8 cellular contexts compared by ENCODE assay signal in the genomic region with DNA sequence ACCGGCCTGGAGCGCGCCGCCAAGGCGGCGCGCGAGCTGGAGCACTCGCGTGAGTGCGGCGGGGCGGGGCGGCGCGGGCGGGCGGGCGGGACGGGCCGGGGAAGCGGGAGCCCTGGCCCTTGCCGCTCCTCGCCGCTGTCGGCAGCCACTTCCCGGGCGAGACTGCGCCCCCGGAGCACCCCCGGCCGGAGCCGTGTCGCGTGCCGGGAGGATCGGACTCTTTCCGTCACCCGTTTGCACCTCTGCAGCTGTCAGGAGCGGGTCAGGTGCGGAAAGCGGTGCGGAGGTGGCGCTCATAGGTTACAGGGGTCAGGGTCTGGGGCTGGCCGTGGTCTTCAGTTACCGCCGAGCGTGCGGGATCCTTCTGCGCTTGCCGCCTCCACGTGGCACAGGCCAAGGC. TPM values are rescaled to one million over a fixed set of nuclear protein-coding genes. Genes with fewer than 3 reads are reported as not detected.
DNase-seq lines count a peak whose midpoint lies in the region; ATAC-seq, FAIRE-seq and TF ChIP-seq lines count a peak whose summit lies in the region.
"Not testable (repeated sequence)": the region's sequence is repeated elsewhere in the genome, so short reads cannot be mapped to it uniquely, and the experiment has no call there.

No MANE protein-coding gene starts in this region.

- H3K4me3 Mint-ChIP-seq in activated T-helper 2 cell treated with anti-CD3 and anti-CD28 coated beads, Interferon-gamma antibody, Interleukin-2, Interleukin-4, amounts not matched to agents 10 μg/mL and 5 μg/mL and 100 μg/mL, durations not matched to agents 14 hours and 24 hours and 36 hours (ENCODE audit: low read depth) = peak overlapping the region; percentile 73
- peak overlapping the region; percentile 69 for H3K4me3 Mint-ChIP-seq in endodermal cell

- H3K36me3 ChIP-seq in SJCRH30 = peaks cover 23% of the 10 kb centered on the region
- H3K36me3 ChIP-seq in endodermal cell (ENCODE audit: control insufficient read depth, insufficient read depth, low read length) = not testable (repeated sequence)
- H3K36me3 ChIP-seq in psoas muscle (ENCODE audit: insufficient read depth in 1 of 2, low read depth in 1 of 2) = peaks cover 0 to 18% of the 10 kb centered on the region in 2 donors

- FAIRE-seq in urothelium cell line (lab: Jason Lieb, UNC) = peak; percentile 32

- 0% methylated on average over 35 of the region's 52 CpGs; no CpG with 5 or more reads in 1 of the 2 experiments for WGBS in endodermal cell (ENCODE audit: insufficient coverage in 1 of 2, insufficient read length in 1 of 2), 2 experiments
- WGBS in psoas muscle, 3 donors = 0 to 1% (median 0%) methylated on average over 7 to 47 of the region's 52 CpGs

- DNase-seq in SJCRH30; endodermal cell; psoas muscle; urothelium cell line (ENCODE audit: low spot score): not testable (repeated sequence)
- DNase-seq in activated T-helper 2 cell treated with anti-CD3 and anti-CD28 coated beads, Interferon-gamma antibody, Interleukin-2, Interleukin-4, amounts not matched to agents 10 μg/mL and 5 μg/mL and 100 μg/mL, durations not matched to agents 14 hours and 24 hours and 36 hours (ENCODE audit: low spot score) = peak; percentile 31
- DNase-seq in left kidney (ENCODE audit: low read depth, low spot score) = peak; percentile 14

- H3K4me3 ChIP-seq in SJCRH30 = peak overlapping the region; percentile 81
- H3K4me3 ChIP-seq in endodermal cell (ENCODE audit: low read length) = peak overlapping the region; percentile 71
- peak overlapping the region; percentile 88 for H3K4me3 ChIP-seq in psoas muscle

- H3K4me1 ChIP-seq in SJCRH30; endodermal cell (ENCODE audit: control insufficient read depth, insufficient read depth, low read length): not testable (repeated sequence)
- peaks cover 11% of the 10 kb centered on the region for H3K4me1 ChIP-seq in psoas muscle

- H3K27me3 Mint-ChIP-seq in activated T-helper 2 cell treated with anti-CD3 and anti-CD28 coated beads, Interferon-gamma antibody, Interleukin-2, Interleukin-4, amounts not matched to agents 10 μg/mL and 5 μg/mL and 100 μg/mL, durations not matched to agents 14 hours and 24 hours and 36 hours (ENCODE audit: low read depth); endodermal cell (ENCODE audit: insufficient read depth): not testable (repeated sequence)

- not testable (repeated sequence) for H3K36me3 Mint-ChIP-seq in activated T-helper 2 cell treated with anti-CD3 and anti-CD28 coated beads, Interferon-gamma antibody, Interleukin-2, Interleukin-4, amounts not matched to agents 10 μg/mL and 5 μg/mL and 100 μg/mL, durations not matched to agents 14 hours and 24 hours and 36 hours (ENCODE audit: low read depth); endodermal cell (ENCODE audit: low read depth)

- H3K9me3 Mint-ChIP-seq in activated T-helper 2 cell treated with anti-CD3 and anti-CD28 coated beads, Interferon-gamma antibody, Interleukin-2, Interleukin-4, amounts not matched to agents 10 μg/mL and 5 μg/mL and 100 μg/mL, durations not matched to agents 14 hours and 24 hours and 36 hours; endodermal cell: not testable (repeated sequence)

- H3K9me3 ChIP-seq in SJCRH30 (replicated peaks); endodermal cell (ENCODE audit: control insufficient read depth, low read length); psoas muscle: not testable (repeated sequence)

- not testable (repeated sequence) for H3K27ac Mint-ChIP-seq in activated T-helper 2 cell treated with anti-CD3 and anti-CD28 coated beads, Interferon-gamma antibody, Interleukin-2, Interleukin-4, amounts not matched to agents 10 μg/mL and 5 μg/mL and 100 μg/mL, durations not matched to agents 14 hours and 24 hours and 36 hours; endodermal cell

- TF ChIP-seq CTCF in endodermal cell (conservative IDR thresholded peaks at IDR 0.05); psoas muscle (IDR thresholded peaks at IDR 0.05): not testable (repeated sequence)

- H3K27ac ChIP-seq in SJCRH30; endodermal cell (ENCODE audit: low read depth, low read length): not testable (repeated sequence)
- peak overlapping the region; percentile 89 for H3K27ac ChIP-seq in psoas muscle

- ATAC-seq in GM18498 (IDR thresholded peaks at IDR 0.05; ENCODE audit: unreplicated experiment) (peak; percentile 15), HG03135 (IDR thresholded peaks at IDR 0.05; ENCODE audit: unreplicated experiment) (peak; percentile 6)
- not testable (repeated sequence) for ATAC-seq in psoas muscle

- H3K4me1 Mint-ChIP-seq in activated T-helper 2 cell treated with anti-CD3 and anti-CD28 coated beads, Interferon-gamma antibody, Interleukin-2, Interleukin-4, amounts not matched to agents 10 μg/mL and 5 μg/mL and 100 μg/mL, durations not matched to agents 14 hours and 24 hours and 36 hours (ENCODE audit: low read depth); endodermal cell: not testable (repeated sequence)

- H3K9ac ChIP-seq in endodermal cell (ENCODE audit: extremely low read depth, low read length, poor library complexity, severe bottlenecking) = not testable (repeated sequence)

- intact Hi-C loops in activated T-helper 2 cell treated with anti-CD3 and anti-CD28 coated beads, Interferon-gamma antibody, Interleukin-2, Interleukin-4, amounts not matched to agents 10 μg/mL and 5 μg/mL and 100 μg/mL, durations not matched to agents 14 hours and 24 hours and 36 hours (cut with micrococcal nuclease); psoas muscle (cut with DNase I): not testable (repeated sequence)

- H3K27me3 ChIP-seq in SJCRH30; endodermal cell (ENCODE audit: control insufficient read depth, insufficient read depth, low read length, poor library complexity, severe bottlenecking); psoas muscle (ENCODE audit: insufficient read depth in 3 of 3, low read length in 2 of 3): not testable (repeated sequence)

RNA-seq across cellular contexts. Expression of gene ATAD3A, which starts 0.5 kb away (rescaled TPM):
- total RNA-seq in SJCRH30 (2014; rRNA removed; shearing (Covaris generic)) = 72.6 and 74.7 TPM in 2 replicates
- total RNA-seq in activated T-helper 2 cell treated with anti-CD3 and anti-CD28 coated beads, Interferon-gamma antibody, Interleukin-2, Interleukin-4, amounts not matched to agents 10 μg/mL and 5 μg/mL and 100 μg/mL, durations not matched to agents 14 hours and 24 hours and 36 hours = 71.5 and 78.5 TPM in 2 replicates
- total RNA-seq in endodermal cell (10 to 100 TPM; 42.8 to 47.6 TPM), psoas muscle (10 to 100 TPM; 20.6 to 33.5 (median 24.1) TPM)
- 31.3 TPM for polyA plus RNA-seq in endodermal cell (2013, experiment 1 of 2)
- 31.1 TPM for polyA plus RNA-seq in endodermal cell (2013, experiment 2 of 2)
- 10 to 100 TPM; 35.6 to 48.6 (median 41.4) TPM for polyA plus RNA-seq in psoas muscle

RNA-seq across cellular contexts. Expression of gene TMEM240, which starts 28.0 kb away (rescaled TPM):
- 1.5 and 1.9 TPM in 2 replicates for total RNA-seq in SJCRH30 (2014; rRNA removed; shearing (Covaris generic))
- 0.25 and 0.48 TPM in 2 replicates for total RNA-seq in activated T-helper 2 cell treated with anti-CD3 and anti-CD28 coated beads, Interferon-gamma antibody, Interleukin-2, Interleukin-4, amounts not matched to agents 10 μg/mL and 5 μg/mL and 100 μg/mL, durations not matched to agents 14 hours and 24 hours and 36 hours
- total RNA-seq in endodermal cell = 1 to 10 TPM; 6.4 to 6.9 TPM
- polyA plus RNA-seq in endodermal cell (2013, experiment 1 of 2) = 11.5 TPM
- 8.9 TPM for polyA plus RNA-seq in endodermal cell (2013, experiment 2 of 2)
- 1 to 10 TPM in 3 of 4 donors, under 1 TPM in 1; 0.88 to 1.4 (median 1.2) TPM for total RNA-seq in psoas muscle
- polyA plus RNA-seq in psoas muscle = 1 to 10 TPM in 1 of 3 donors, under 1 TPM in 2; 0.55 to 1.8 (median 0.98) TPM

RNA-seq across cellular contexts. Expression of gene ATAD3B, which starts 40.9 kb away (rescaled TPM):
- total RNA-seq in SJCRH30 (2014; rRNA removed; shearing (Covaris generic)) = 53.1 and 55.5 TPM in 2 replicates
- total RNA-seq in activated T-helper 2 cell treated with anti-CD3 and anti-CD28 coated beads, Interferon-gamma antibody, Interleukin-2, Interleukin-4, amounts not matched to agents 10 μg/mL and 5 μg/mL and 100 μg/mL, durations not matched to agents 14 hours and 24 hours and 36 hours = 68.0 and 70.9 TPM in 2 replicates
- total RNA-seq in endodermal cell (10 to 100 TPM; 41.8 to 47.4 TPM), psoas muscle (10 to 100 TPM in 1 of 4 donors, 1 to 10 TPM in 3; 4.6 to 11.8 (median 9.0) TPM)
- polyA plus RNA-seq in endodermal cell (2013, experiment 1 of 2) = 23.9 TPM
- polyA plus RNA-seq in endodermal cell (2013, experiment 2 of 2) = 27.2 TPM
- 10 to 100 TPM in 2 of 3 donors, 1 to 10 TPM in 1; 9.6 to 19.4 (median 12.3) TPM for polyA plus RNA-seq in psoas muscle
